ENCODE assay signal across 1 cellular context in genomic region chr11:118883004-118883367, GRCh38.
TF ChIP-seq lines count a peak whose summit lies in the region.

No MANE protein-coding gene starts in this region.

TF ChIP-seq in GM12878, 131 proteins besides CTCF, POLR2A, EP300 and RAD21:
- no peak for TF ChIP-seq ASH2L (IDR thresholded peaks at IDR 0.05; ENCODE audit: borderline replicate concordance, low read depth)
- TF ChIP-seq BHLHE40 (IDR thresholded peaks at IDR 0.05; ENCODE audit: borderline replicate concordance in 1 of 2, low read depth in 2 of 2, low read length in 1 of 2): no peak
- TF ChIP-seq ATF2 (IDR thresholded peaks at IDR 0.05; ENCODE audit: low read length): no peak
- no peak for TF ChIP-seq CEBPB (IDR thresholded peaks at IDR 0.05; ENCODE audit: borderline replicate concordance in 1 of 2, low read depth in 2 of 2, low read length in 2 of 2)
